In genomic region chr9:87676976-87677775, GRCh38 we compare ENCODE assay signal across 17 cellular contexts. TPM values are rescaled to one million over a fixed set of nuclear protein-coding genes. Genes with fewer than 3 reads are reported as not detected.
DNase-seq lines count a peak whose midpoint lies in the region; ATAC-seq, FAIRE-seq and TF ChIP-seq lines count a peak whose summit lies in the region.
"Had no signal": no experiment of that assay in that cellular context is flagged by ENCODE, and none has a peak within 500 bp of the region (broad histone marks: within the 10 kb centered on the region; RNA-seq: fewer than 3 reads in every experiment).

No MANE protein-coding gene starts in this region.

- dilution Hi-C loops in endothelial cell of umbilical vein (cut with MboI; ENCODE audit: extremely low pct_ligation_motif_present, low sequenced_read_pairs), result no loop called here

- no peak overlapping the region for H3K4me2 ChIP-seq in endothelial cell of umbilical vein (ENCODE audit: insufficient read depth, low read length)

- FAIRE-seq in endothelial cell of umbilical vein (lab: Jason Lieb, UNC), result peak; percentile 50
- FAIRE-seq: HepG2, keratinocyte had no signal

- WGBS in lower leg skin, 2 donors, result 74 to 84% methylated on average over 14 of the region's 14 CpGs
- 72% methylated on average over 14 of the region's 14 CpGs; no CpG with 5 or more reads in 1 of the 2 donors for WGBS in transverse colon (ENCODE audit: low coverage in 1 of 2), 2 donors

- H3K27me3 ChIP-seq in endothelial cell of umbilical vein (ENCODE audit: control insufficient read depth in 2 of 2, insufficient read depth in 2 of 2, low read length in 2 of 2), result no peaks in the 10 kb centered on the region
- no peaks in the 10 kb centered on the region for H3K27me3 ChIP-seq in upper lobe of right lung
- H3K27me3 ChIP-seq in transverse colon, result no peaks in the 10 kb centered on the region

- H3K4me3 ChIP-seq in endothelial cell of umbilical vein (replicated peaks in 1 of 3; ENCODE audit: insufficient read depth in 1 of 3, low read depth in 1 of 3, low read length in 3 of 3) (no peak overlapping the region), lower leg skin (ENCODE audit: low read depth, poor library complexity, severe bottlenecking) (no peak overlapping the region), upper lobe of right lung (no peak overlapping the region), transverse colon (no peak overlapping the region)

- POLR2A ChIA-PET in endothelial cell of umbilical vein (lab: Charles Lee), result no interaction called here

- no peaks in the 10 kb centered on the region for H3K9me1 ChIP-seq in endothelial cell of umbilical vein (replicated peaks; ENCODE audit: control insufficient read depth, extremely low read depth, insufficient read depth, low read length)

- H3K4me1 ChIP-seq in endothelial cell of umbilical vein (ENCODE audit: control insufficient read depth, extremely low read depth, insufficient read depth, low read length), result no peaks in the 10 kb centered on the region
- no peaks in the 10 kb centered on the region for H3K4me1 ChIP-seq in upper lobe of right lung
- peaks cover 0 to 5% (median 0%) of the 10 kb centered on the region in 4 donors for H3K4me1 ChIP-seq in transverse colon

- no peak overlapping the region for H3K9ac ChIP-seq in endothelial cell of umbilical vein (replicated peaks; ENCODE audit: extremely low read depth, insufficient read depth, low read length)

- ATAC-seq in upper lobe of right lung (peak; percentile 53), HG02759 (IDR thresholded peaks at IDR 0.05; ENCODE audit: unreplicated experiment) (no peak)
- ATAC-seq: activated T-cell treated with anti-CD3 and anti-CD28 coated beads, Interleukin-2, amount 50 U/mL, for 4 hours; HepG2; naive thymus-derived CD8-positive, alpha-beta T cell; SK-N-SH treated with all-trans-retinoic acid at 6 μM for 48 hours had no signal

- H3K9me3 ChIP-seq in endothelial cell of umbilical vein (replicated peaks; ENCODE audit: control insufficient read depth, insufficient read depth, low read length) (no peaks in the 10 kb centered on the region), upper lobe of right lung (no peaks in the 10 kb centered on the region), transverse colon (no peaks in the 10 kb centered on the region)

- TF ChIP-seq CTCF in endothelial cell of umbilical vein (IDR thresholded peaks at IDR 0.05; ENCODE audit: extremely low read depth in 1 of 2, insufficient read depth in 1 of 2, low read depth in 1 of 2, low read length in 2 of 2), result no peak
- TF ChIP-seq CTCF in lower leg skin (IDR thresholded peaks at IDR 0.05), result no peak
- TF ChIP-seq CTCF in upper lobe of right lung (IDR thresholded peaks at IDR 0.05), result no peak
- no peak for TF ChIP-seq CTCF in transverse colon (IDR thresholded peaks at IDR 0.05)

- peak; percentile 8 for DNase-seq in DMS 273 (lab: John Stamatoyannopoulos, UW; ENCODE audit: unreplicated experiment)
- DNase-seq in DMS 273 treated with DMSO at 0.1 percent for 48 hours (lab: John Stamatoyannopoulos, UW), result no peak
- DNase-seq in endothelial cell of umbilical vein (ENCODE audit: low read depth, low spot score), result peak; percentile 50
- peak; percentile 44 to 75 for DNase-seq in lower leg skin (ENCODE audit: low spot score in 2 of 2)
- DNase-seq in upper lobe of right lung, result no peak
- DNase-seq in epidermal melanocyte (ENCODE audit: insufficient read length, low spot score), result no peak
- DNase-seq in transverse colon, result no peak
- DNase-seq: activated T-cell treated with anti-CD3 and anti-CD28 coated beads, Interleukin-2, amount 50 U/mL, for 4 hours; CD8-positive, alpha-beta memory T cell; foreskin melanocyte; NCI-H1105 had no signal

- H3K79me2 ChIP-seq in endothelial cell of umbilical vein (ENCODE audit: control insufficient read depth, insufficient read depth, low read length), result no peaks in the 10 kb centered on the region

- H3K36me3 ChIP-seq in endothelial cell of umbilical vein (ENCODE audit: control insufficient read depth in 2 of 2, extremely low read depth in 1 of 2, insufficient read depth in 2 of 2, low read length in 2 of 2) (peaks cover 0 to 29% of the 10 kb centered on the region in 2 experiments), upper lobe of right lung (peaks cover 24% of the 10 kb centered on the region), transverse colon (no peaks in the 10 kb centered on the region)

- H3K27ac ChIP-seq in endothelial cell of umbilical vein (ENCODE audit: insufficient read depth, low read depth, low read length) (no peak overlapping the region), upper lobe of right lung (no peak overlapping the region), transverse colon (no peak overlapping the region)
- H3K27ac ChIP-seq: 22Rv1 had no signal

- H4K20me1 ChIP-seq in endothelial cell of umbilical vein (replicated peaks; ENCODE audit: control insufficient read depth, extremely low read depth, insufficient read depth, low read length), result no peaks in the 10 kb centered on the region

- intact Hi-C loops in endothelial cell of umbilical vein (cut with micrococcal nuclease) (no loop called here), lower leg skin (cut with DNase I; ENCODE audit: low total_unique reads) (loop anchor here (10.0 kb wide), 1 partner anchor 708 kb away; the partner anchor contains the start of gene SPIN1), upper lobe of right lung (cut with DNase I) (no loop called here), transverse colon (cut with DNase I; ENCODE audit: low total_unique reads) (no loop called here)

- no peak overlapping the region for H2AFZ ChIP-seq in endothelial cell of umbilical vein (ENCODE audit: low read depth, low read length)

- no TSS peak for BruUV-seq in endothelial cell of umbilical vein (replicated peaks; lab: Mats Ljungman, UMichigan)

- in situ Hi-C loops in transverse colon (cut with MboI; ENCODE audit: low pct_ligation_motif_present in 1 of 4, low pct_unique_long_range_greater_than_20kb in 1 of 4, low sequenced_read_pairs in 3 of 4), result loop anchor here (5.0 to 25.0 kb wide), 6 partner anchors 135 to 1335 kb away; partner anchors contain the start of gene S1PR3 (in 1 of the 4)

- TF ChIP-seq POLR2A in endothelial cell of umbilical vein (IDR thresholded peaks at IDR 0.05; ENCODE audit: low read depth, low read length) (no peak), lower leg skin (IDR thresholded peaks at IDR 0.05) (no peak), transverse colon (IDR thresholded peaks at IDR 0.05) (no peak)

- no peak for TF ChIP-seq EP300 in transverse colon (IDR thresholded peaks at IDR 0.05; ENCODE audit: low read depth)

- CTCF ChIA-PET in endothelial cell of umbilical vein (lab: Charles Lee), result interaction anchor here (0.8 to 2.7 kb wide), 13 partner anchors 8 to 1189 kb away, joined by 3 to 35 read pairs (median 4); partner anchors contain the start of gene DAPK1

TF ChIP-seq in endothelial cell of umbilical vein, 7 proteins besides CTCF, POLR2A, EP300 and RAD21:
- TF ChIP-seq MYC (IDR thresholded peaks at IDR 0.05; ENCODE audit: low read depth, low read length) (no peak), MAX (IDR thresholded peaks at IDR 0.05; ENCODE audit: insufficient read depth, insufficient read length) (peak; percentile 51), FOS (IDR thresholded peaks at IDR 0.05; ENCODE audit: borderline replicate concordance, insufficient read depth, low read length) (no peak), EZH2 (IDR thresholded peaks at IDR 0.05; ENCODE audit: borderline replicate concordance, low read depth, low read length, severe bottlenecking) (no peak)
TF ChIP-seq in endothelial cell of umbilical vein: peak in this region for 1.

RNA-seq across cellular contexts. Expression of gene CTSL, which starts 48.7 kb away (rescaled TPM):
- total RNA-seq in endothelial cell of umbilical vein, result 105 and 107 TPM in 2 replicates
- polyA plus RNA-seq in endothelial cell of umbilical vein, result 70.0 and 98.4 TPM in 2 replicates
- polyA plus RNA-seq in endothelial cell of umbilical vein (2011; cell fraction: cytosol; rRNA removed), result 119 and 131 TPM in 2 replicates
- polyA plus RNA-seq in endothelial cell of umbilical vein (2011; cell fraction: nucleus; rRNA removed), result 54.4 and 74.6 TPM in 2 replicates
- polyA plus RNA-seq in endothelial cell of umbilical vein (2012), result 159 and 194 TPM in 2 replicates
- 47.3 and 62.3 TPM in 2 replicates for polyA minus RNA-seq in endothelial cell of umbilical vein
- polyA minus RNA-seq in endothelial cell of umbilical vein (2011; cell fraction: cytosol; rRNA and poly(A)+ RNA removed), result 27.0 TPM
- polyA minus RNA-seq in endothelial cell of umbilical vein (2011; cell fraction: nucleus; rRNA and poly(A)+ RNA removed), result 8.8 and 14.3 TPM in 2 replicates
- 10 to 100 TPM; 22.0 to 41.3 (median 33.8) TPM for total RNA-seq in lower leg skin
- 146 TPM for total RNA-seq in upper lobe of right lung
- 100 to 1,000 TPM in 1 of 4 donors, 10 to 100 TPM in 3; 26.7 to 108 (median 66.6) TPM for total RNA-seq in transverse colon

Comparison
In these comparisons a context has a peak if more than half of its experiments do, and no peak if none do; other contexts are left out.
1. DNase-seq: peak in DMS 273 (single experiment), endothelial cell of umbilical vein (single experiment) and lower leg skin (2 of 2); none in DMS 273 treated with DMSO at 0.1 percent for 48 hours (single experiment), upper lobe of right lung (single experiment), epidermal melanocyte (single experiment) and transverse colon (single experiment).